ENCODE assay signal across 8 cellular contexts in the genomic region with DNA sequence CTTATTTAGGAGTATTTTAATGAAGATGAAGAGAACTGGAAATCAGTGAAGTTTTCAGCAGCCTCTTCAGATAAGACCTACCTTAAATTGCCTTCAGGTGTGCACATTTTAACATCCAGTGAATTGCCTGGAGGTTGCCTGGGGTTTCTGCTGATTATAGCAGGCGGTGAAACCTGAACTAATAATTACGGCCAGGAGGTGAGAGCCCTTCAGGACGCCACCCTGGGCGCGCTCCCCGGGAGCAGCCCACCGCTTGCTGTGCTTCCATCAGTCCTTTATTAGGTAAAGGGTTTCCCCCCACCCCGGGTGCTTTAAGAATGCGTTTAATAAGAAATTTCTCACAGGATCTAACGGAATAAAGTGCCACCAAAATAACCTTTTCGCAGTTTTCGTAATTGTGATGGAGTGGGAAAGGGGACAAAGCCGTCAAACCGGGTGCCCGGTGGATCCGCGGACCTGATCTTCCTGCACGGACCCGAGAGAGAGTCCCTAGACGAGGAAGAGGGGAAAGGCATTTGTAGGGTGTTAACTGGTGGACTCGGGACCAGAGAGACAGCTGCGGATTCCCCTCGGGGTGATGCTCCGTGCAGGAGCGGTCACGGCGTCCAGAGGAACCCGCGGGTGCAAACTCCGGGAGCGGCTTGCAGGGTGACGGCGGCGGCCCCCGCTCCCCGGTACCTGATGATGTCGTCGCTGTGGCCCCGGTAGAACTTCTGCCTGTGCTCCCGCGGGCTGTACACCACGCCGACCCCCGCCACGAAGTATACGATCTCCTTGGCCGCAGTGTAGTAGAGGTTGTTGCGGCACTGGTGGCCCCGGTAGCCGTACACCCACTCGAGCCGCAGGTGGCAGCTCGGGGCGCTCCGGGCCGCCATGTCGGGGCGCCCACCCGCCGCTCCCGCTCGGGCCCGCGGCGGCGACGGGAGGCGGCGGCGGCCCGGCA. TPM values are rescaled to one million over a fixed set of nuclear protein-coding genes. Genes with fewer than 3 reads are reported as not detected.
A peak's percentile ranks its signal among the peaks of the same experiment; 100 is the strongest.
DNase-seq lines count a peak whose midpoint lies in the region; ATAC-seq and TF ChIP-seq lines count a peak whose summit lies in the region.

No MANE protein-coding gene starts in this region.

- no peaks in the 10 kb centered on the region for H3K9me3 Mint-ChIP-seq in activated CD4-positive, alpha-beta memory T cell treated with anti-CD3 and anti-CD28 coated beads for 36 hours
- no peaks in the 10 kb centered on the region for H3K9me3 Mint-ChIP-seq in nephron progenitor cell

- H3K27me3 ChIP-seq in esophagus squamous epithelium, result peaks cover 0 to 3% (median 0%) of the 10 kb centered on the region in 4 donors
- no peaks in the 10 kb centered on the region for H3K27me3 ChIP-seq in uterus

- peak overlapping the region; percentile 67 for H3K4me3 ChIP-seq in Jurkat, Clone E6-1 (ENCODE audit: low read length)
- H3K4me3 ChIP-seq in esophagus squamous epithelium, result peak overlapping the region; percentile 53 to 80 (median 72)
- peak overlapping the region; percentile 32 to 85 for H3K4me3 ChIP-seq in uterus

- ATAC-seq in GM19467 (IDR thresholded peaks at IDR 0.05; ENCODE audit: unreplicated experiment), result no peak

- H3K4me1 Mint-ChIP-seq in activated CD4-positive, alpha-beta memory T cell treated with anti-CD3 and anti-CD28 coated beads for 36 hours (ENCODE audit: low read depth), result peaks cover 25% of the 10 kb centered on the region
- H3K4me1 Mint-ChIP-seq in nephron progenitor cell, result no peaks in the 10 kb centered on the region

- H3K4me1 ChIP-seq in esophagus squamous epithelium (peaks cover 4 to 18% (median 5%) of the 10 kb centered on the region in 3 donors), uterus (peaks cover 2 to 3% of the 10 kb centered on the region in 2 donors)

- H3K36me3 ChIP-seq in esophagus squamous epithelium (no peaks in the 10 kb centered on the region), uterus (no peaks in the 10 kb centered on the region)

- TF ChIP-seq POLR2A in esophagus squamous epithelium (IDR thresholded peaks at IDR 0.05) (no peak), uterus (IDR thresholded peaks at IDR 0.05) (no peak)

- H3K27me3 Mint-ChIP-seq in activated CD4-positive, alpha-beta memory T cell treated with anti-CD3 and anti-CD28 coated beads for 36 hours, result peaks cover 3% of the 10 kb centered on the region
- H3K27me3 Mint-ChIP-seq in nephron progenitor cell (ENCODE audit: low read depth, poor library complexity), result peaks cover 79% of the 10 kb centered on the region

- H3K4me3 Mint-ChIP-seq in activated CD4-positive, alpha-beta memory T cell treated with anti-CD3 and anti-CD28 coated beads for 36 hours, result peak overlapping the region; percentile 89
- H3K4me3 Mint-ChIP-seq in nephron progenitor cell, result peak overlapping the region; percentile 74

- peak; percentile 9 to 70 for DNase-seq in NCI-H187 (lab: John Stamatoyannopoulos, UW)
- no peak for DNase-seq in NCI-H187 treated with DMSO at 0.1 percent for 48 hours (lab: John Stamatoyannopoulos, UW)
- no peak for DNase-seq in Jurkat, Clone E6-1 (ENCODE audit: low read depth, low spot score)
- DNase-seq in activated CD4-positive, alpha-beta memory T cell treated with anti-CD3 and anti-CD28 coated beads for 36 hours, result peak; percentile 47
- DNase-seq in esophagus squamous epithelium (lab: John Stamatoyannopoulos, UW), result no peak
- peak; percentile 13 for DNase-seq in nephron progenitor cell
- peak; percentile 17 to 22 for DNase-seq in uterus

- CTCF ChIA-PET in activated CD4-positive, alpha-beta memory T cell treated with anti-CD3 and anti-CD28 coated beads for 36 hours (lab: Charles Lee), result interaction anchor here (0.6 to 2.7 kb wide), 8 partner anchors 22 to 139 kb away, joined by 3 to 13 read pairs (median 4); partner anchors contain the start of gene TTC8

- H3K9me3 ChIP-seq in esophagus squamous epithelium, result no peaks in the 10 kb centered on the region
- H3K9me3 ChIP-seq in uterus, result no peaks in the 10 kb centered on the region

- TF ChIP-seq CTCF in esophagus squamous epithelium (IDR thresholded peaks at IDR 0.05) (no peak), nephron progenitor cell (IDR thresholded peaks at IDR 0.05) (no peak), uterus (IDR thresholded peaks at IDR 0.05) (no peak)

- intact Hi-C loops in activated CD4-positive, alpha-beta memory T cell treated with anti-CD3 and anti-CD28 coated beads for 36 hours (cut with micrococcal nuclease), result loop anchor here (1.0 to 5.0 kb wide), 7 partner anchors 32 to 1165 kb away; partner anchors contain the start of genes FOXN3, GALC, GPR65 and TDP1
- intact Hi-C loops in esophagus squamous epithelium (cut with DNase I) (no loop called here), uterus (cut with DNase I; ENCODE audit: low total_unique reads) (no loop called here)

- POLR2A ChIA-PET in activated CD4-positive, alpha-beta memory T cell treated with anti-CD3 and anti-CD28 coated beads for 36 hours (lab: Charles Lee), result interaction anchor here (2.6 kb wide), 2 partner anchors 33 kb away, joined by 8 to 12 read pairs; partner anchors contain the start of gene TTC8

- H3K27ac Mint-ChIP-seq in activated CD4-positive, alpha-beta memory T cell treated with anti-CD3 and anti-CD28 coated beads for 36 hours, result peak overlapping the region; percentile 74
- H3K27ac Mint-ChIP-seq in nephron progenitor cell, result no peak overlapping the region

- H3K36me3 Mint-ChIP-seq in activated CD4-positive, alpha-beta memory T cell treated with anti-CD3 and anti-CD28 coated beads for 36 hours, result no peaks in the 10 kb centered on the region
- H3K36me3 Mint-ChIP-seq in nephron progenitor cell (ENCODE audit: low read depth), result no peaks in the 10 kb centered on the region

- 3 to 12% methylated on average over 16 to 49 of the region's 71 CpGs for WGBS in esophagus squamous epithelium, 2 donors

- H3K27ac ChIP-seq in esophagus squamous epithelium (peak overlapping the region; percentile 63 to 88 (median 78)), uterus (peak overlapping the region; percentile 49 to 85)

RNA-seq across cellular contexts. Expression of gene EML5, which starts 0.9 kb away (rescaled TPM):
- polyA plus RNA-seq in Jurkat, Clone E6-1 (2012; ENCODE audit: insufficient read depth, insufficient read length), result 3.3 TPM
- total RNA-seq in activated CD4-positive, alpha-beta memory T cell treated with anti-CD3 and anti-CD28 coated beads for 36 hours, result 1 to 10 TPM; 5.7 to 6.2 TPM
- total RNA-seq in esophagus squamous epithelium (1 to 10 TPM in 3 of 4 donors, under 1 TPM in 1; 0.82 to 1.6 (median 1.3) TPM), uterus (1 to 10 TPM in 3 of 4 donors, under 1 TPM in 1; 0.26 to 4.4 (median 2.9) TPM)

RNA-seq across cellular contexts. Expression of gene TTC8, which starts 32.6 kb away (rescaled TPM):
- polyA plus RNA-seq in Jurkat, Clone E6-1 (2012; ENCODE audit: insufficient read depth, insufficient read length), result 5.8 TPM
- total RNA-seq in activated CD4-positive, alpha-beta memory T cell treated with anti-CD3 and anti-CD28 coated beads for 36 hours, result 1 to 10 TPM; 3.3 to 4.9 TPM
- total RNA-seq in esophagus squamous epithelium (10 to 100 TPM; 13.0 to 17.2 (median 15.8) TPM), uterus (100 to 1,000 TPM in 1 of 4 donors, 10 to 100 TPM in 2, 1 to 10 TPM in 1; 9.7 to 340 (median 31.7) TPM)

Comparison
In these comparisons a context has a peak if more than half of its experiments do, and no peak if none do; other contexts are left out.
1. DNase-seq: peak in NCI-H187 (2 of 2), activated CD4-positive, alpha-beta memory T cell treated with anti-CD3 and anti-CD28 coated beads for 36 hours (single experiment), nephron progenitor cell (single experiment) and uterus (2 of 2); none in NCI-H187 treated with DMSO at 0.1 percent for 48 hours (single experiment), Jurkat, Clone E6-1 (single experiment) and esophagus squamous epithelium (single experiment).
2. Peak in every context shown above with its lines, with median percentiles within 50 percentile points of each other: H3K4me3 ChIP-seq.